Comparison of ENCODE assay signal across 10 cellular contexts in genomic region chr3:44198265-44198956, GRCh38. TPM values are rescaled to one million over a fixed set of nuclear protein-coding genes. Genes with fewer than 3 reads are reported as not detected.
DNase-seq lines count a peak whose midpoint lies in the region; FAIRE-seq and TF ChIP-seq lines count a peak whose summit lies in the region.
"Had no signal": no experiment of that assay in that cellular context is flagged by ENCODE, and none has a peak within 500 bp of the region (broad histone marks: within the 10 kb centered on the region; RNA-seq: fewer than 3 reads in every experiment).

No MANE protein-coding gene starts in this region.

- no peak for FAIRE-seq in RCC 7860 (lab: Jason Lieb, UNC)

- no peaks in the 10 kb centered on the region for H3K4me1 Mint-ChIP-seq in activated T-helper 1 cell treated with anti-CD3 and anti-CD28 coated beads, Interleukin-12 subunit alpha, Interleukin-12 subunit beta, Interleukin-2, Interleukin-4 antibody, amounts not matched to agents 30 ng/mL and 10 ng/mL and 1 ng/mL, durations not matched to agents 14 hours and 24 hours and 36 hours (ENCODE audit: low read depth)

- H3K36me3 ChIP-seq in suprapubic skin = no peaks in the 10 kb centered on the region
- H3K36me3 ChIP-seq: BLaER1 had no signal

- no peak overlapping the region for H3K27ac ChIP-seq in suprapubic skin
- H3K27ac ChIP-seq: BLaER1 had no signal

- H3K4me3 ChIP-seq in fibroblast of villous mesenchyme (ENCODE audit: low read depth, low read length) (no peak overlapping the region), suprapubic skin (no peak overlapping the region)
- H3K4me3 ChIP-seq: BLaER1 had no signal

- H3K4me3 Mint-ChIP-seq in activated T-helper 1 cell treated with anti-CD3 and anti-CD28 coated beads, Interleukin-12 subunit alpha, Interleukin-12 subunit beta, Interleukin-2, Interleukin-4 antibody, amounts not matched to agents 30 ng/mL and 10 ng/mL and 1 ng/mL, durations not matched to agents 14 hours and 24 hours and 36 hours = no peak overlapping the region
- H3K4me3 Mint-ChIP-seq: stimulated activated naive CD8-positive, alpha-beta T cell treated with anti-CD3 and anti-CD28 coated beads, Interleukin-15, Interleukin-2, amounts not matched to agents 100 ng/mL and 50 ng/mL, for 24 hours had no signal

- 4% methylated on average over 10 of the region's 10 CpGs for WGBS in suprapubic skin

- intact Hi-C loops in activated T-helper 1 cell treated with anti-CD3 and anti-CD28 coated beads, Interleukin-12 subunit alpha, Interleukin-12 subunit beta, Interleukin-2, Interleukin-4 antibody, amounts not matched to agents 30 ng/mL and 10 ng/mL and 1 ng/mL, durations not matched to agents 14 hours and 24 hours and 36 hours (cut with micrococcal nuclease) = loop anchor here (1.0 to 5.0 kb wide), 6 partner anchors 93 to 654 kb away; partner anchors contain the start of gene ABHD5

- TF ChIP-seq POLR2A in suprapubic skin (IDR thresholded peaks at IDR 0.05) = no peak

- peaks cover 7% of the 10 kb centered on the region for H3K27me3 Mint-ChIP-seq in activated T-helper 1 cell treated with anti-CD3 and anti-CD28 coated beads, Interleukin-12 subunit alpha, Interleukin-12 subunit beta, Interleukin-2, Interleukin-4 antibody, amounts not matched to agents 30 ng/mL and 10 ng/mL and 1 ng/mL, durations not matched to agents 14 hours and 24 hours and 36 hours (ENCODE audit: insufficient read depth)

- no peak overlapping the region for H3K27ac Mint-ChIP-seq in activated T-helper 1 cell treated with anti-CD3 and anti-CD28 coated beads, Interleukin-12 subunit alpha, Interleukin-12 subunit beta, Interleukin-2, Interleukin-4 antibody, amounts not matched to agents 30 ng/mL and 10 ng/mL and 1 ng/mL, durations not matched to agents 14 hours and 24 hours and 36 hours
- H3K27ac Mint-ChIP-seq: stimulated activated naive CD8-positive, alpha-beta T cell treated with anti-CD3 and anti-CD28 coated beads, Interleukin-15, Interleukin-2, amounts not matched to agents 100 ng/mL and 50 ng/mL, for 24 hours had no signal

- H3K4me1 ChIP-seq in suprapubic skin = no peaks in the 10 kb centered on the region
- H3K4me1 ChIP-seq: BLaER1 had no signal

- peaks cover 16% of the 10 kb centered on the region for H3K27me3 ChIP-seq in suprapubic skin
- H3K27me3 ChIP-seq: BLaER1 had no signal

- no peak for TF ChIP-seq EP300 in suprapubic skin (IDR thresholded peaks at IDR 0.05)

- DNase-seq in DMS153 treated with DMSO at 0.1 percent for 48 hours (lab: John Stamatoyannopoulos, UW; ENCODE audit: unreplicated experiment) = peak; percentile 35
- no peak for DNase-seq in DMS153 (lab: John Stamatoyannopoulos, UW)
- peak; percentile 69 for DNase-seq in HT-29 (ENCODE audit: low spot score)
- peak; percentile 46 for DNase-seq in RCC 7860 (ENCODE audit: low spot score)
- DNase-seq in activated T-helper 1 cell treated with anti-CD3 and anti-CD28 coated beads, Interleukin-12 subunit alpha, Interleukin-12 subunit beta, Interleukin-2, Interleukin-4 antibody, amounts not matched to agents 30 ng/mL and 10 ng/mL and 1 ng/mL, durations not matched to agents 14 hours and 24 hours and 36 hours (ENCODE audit: low spot score) = peak; percentile 49
- peak; percentile 67 for DNase-seq in fibroblast of villous mesenchyme (ENCODE audit: low read depth)
- DNase-seq in nucleus accumbens (lab: John Stamatoyannopoulos, UW) = peak in 48 of 56 donors; percentile 4 to 85 (median 58)
- DNase-seq in suprapubic skin (ENCODE audit: low spot score in 2 of 2) = peak; percentile 68 to 82

- no peaks in the 10 kb centered on the region for H3K9me3 ChIP-seq in suprapubic skin
- H3K9me3 ChIP-seq: BLaER1 had no signal

- TF ChIP-seq CTCF in fibroblast of villous mesenchyme (IDR thresholded peaks at IDR 0.05; ENCODE audit: insufficient read depth, low read depth, low read length) (peak; percentile 86), suprapubic skin (IDR thresholded peaks at IDR 0.05) (peak; percentile 62 to 72)

- H3K36me3 Mint-ChIP-seq in activated T-helper 1 cell treated with anti-CD3 and anti-CD28 coated beads, Interleukin-12 subunit alpha, Interleukin-12 subunit beta, Interleukin-2, Interleukin-4 antibody, amounts not matched to agents 30 ng/mL and 10 ng/mL and 1 ng/mL, durations not matched to agents 14 hours and 24 hours and 36 hours (ENCODE audit: low read depth) = no peaks in the 10 kb centered on the region

- H3K9me3 Mint-ChIP-seq in activated T-helper 1 cell treated with anti-CD3 and anti-CD28 coated beads, Interleukin-12 subunit alpha, Interleukin-12 subunit beta, Interleukin-2, Interleukin-4 antibody, amounts not matched to agents 30 ng/mL and 10 ng/mL and 1 ng/mL, durations not matched to agents 14 hours and 24 hours and 36 hours = no peaks in the 10 kb centered on the region
- H3K9me3 Mint-ChIP-seq: stimulated activated naive CD8-positive, alpha-beta T cell treated with anti-CD3 and anti-CD28 coated beads, Interleukin-15, Interleukin-2, amounts not matched to agents 100 ng/mL and 50 ng/mL, for 24 hours had no signal

RNA-seq across cellular contexts. Expression of gene TOPAZ1, which starts 43.3 kb away (rescaled TPM):
- not detected in 2 replicates for total RNA-seq in HT-29 (2014; rRNA removed; shearing (Covaris generic))
- total RNA-seq in activated T-helper 1 cell treated with anti-CD3 and anti-CD28 coated beads, Interleukin-12 subunit alpha, Interleukin-12 subunit beta, Interleukin-2, Interleukin-4 antibody, amounts not matched to agents 30 ng/mL and 10 ng/mL and 1 ng/mL, durations not matched to agents 14 hours and 24 hours and 36 hours = not detected in 2 replicates
- total RNA-seq in fibroblast of villous mesenchyme = not detected in 2 replicates
- not detected for total RNA-seq in suprapubic skin
